Comparison of ENCODE assay signal across 8 cellular contexts in genomic region chr4:118836763-118837507, GRCh38. TPM values are rescaled to one million over a fixed set of nuclear protein-coding genes. Genes with fewer than 3 reads are reported as not detected.
DNase-seq lines count a peak whose midpoint lies in the region; ATAC-seq and TF ChIP-seq lines count a peak whose summit lies in the region.

No MANE protein-coding gene starts in this region.

- H3K4me3 ChIP-seq in GM08714 (ENCODE audit: low read length) (peak overlapping the region; percentile 96), SJSA1 (peak overlapping the region; percentile 98), fibroblast of lung (replicated peaks in 1 of 4; ENCODE audit: control extremely low read depth in 1 of 4, insufficient read depth in 1 of 4, low read depth in 3 of 4, low read length in 4 of 4) (peak overlapping the region; percentile 57 to 92 (median 75)), rectal smooth muscle tissue (ENCODE audit: low read length) (peak overlapping the region; percentile 90)

- peaks cover 39% of the 10 kb centered on the region for H3K79me2 ChIP-seq in fibroblast of lung (ENCODE audit: control insufficient read depth, insufficient read depth, low read length)

- no peaks in the 10 kb centered on the region for H3K27me3 ChIP-seq in SJSA1 (replicated peaks)
- no peaks in the 10 kb centered on the region for H3K27me3 ChIP-seq in fibroblast of lung (ENCODE audit: control insufficient read depth, insufficient read depth, low read length)
- no peaks in the 10 kb centered on the region for H3K27me3 ChIP-seq in rectal smooth muscle tissue (ENCODE audit: control insufficient read depth, insufficient read depth, low read length)

- peaks cover 2% of the 10 kb centered on the region for H4K20me1 ChIP-seq in fibroblast of lung (ENCODE audit: control insufficient read depth, extremely low read depth, insufficient read depth, low read length)

- peaks cover 27% of the 10 kb centered on the region for H3K36me3 ChIP-seq in SJSA1
- peaks cover 10% of the 10 kb centered on the region for H3K36me3 ChIP-seq in fibroblast of lung (ENCODE audit: control insufficient read depth, insufficient read depth, low read length)
- H3K36me3 ChIP-seq in rectal smooth muscle tissue (ENCODE audit: control insufficient read depth, insufficient read depth, low read length) = peaks cover 3% of the 10 kb centered on the region

- H3K4me2 ChIP-seq in fibroblast of lung (ENCODE audit: extremely low read depth, insufficient read depth, low read length) = peak overlapping the region; percentile 73

- DNase-seq in SJSA1 (ENCODE audit: low read depth in 1 of 2, low spot score in 2 of 2) (no peak), fibroblast of lung (ENCODE audit: low read depth in 2 of 2) (no peak), hepatic stellate cell (ENCODE audit: low spot score) (no peak), foreskin melanocyte (no peak)
- DNase-seq in stimulated activated CD4-positive, alpha-beta T cell treated with anti-CD3 and anti-CD28 coated beads, Interleukin-15, amount 100 ng/mL, for 24 hours = no peak

- H3K9ac ChIP-seq in fibroblast of lung (ENCODE audit: insufficient read depth, low read length) (peak overlapping the region; percentile 24), rectal smooth muscle tissue (ENCODE audit: low read length) (no peak overlapping the region)

- H2AFZ ChIP-seq in fibroblast of lung (ENCODE audit: low read length) = peak overlapping the region; percentile 66

- H3K4me1 ChIP-seq in SJSA1 (replicated peaks) (peaks cover 17% of the 10 kb centered on the region), fibroblast of lung (ENCODE audit: control insufficient read depth, extremely low read depth, insufficient read depth, low read length) (peaks cover 9% of the 10 kb centered on the region), rectal smooth muscle tissue (ENCODE audit: control insufficient read depth, insufficient read depth, low read length) (peaks cover 12% of the 10 kb centered on the region)

- peak overlapping the region; percentile 85 for H3K27ac ChIP-seq in SJSA1
- peak overlapping the region; percentile 98 for H3K27ac ChIP-seq in fibroblast of lung (ENCODE audit: insufficient read depth, low read length)
- H3K27ac ChIP-seq in rectal smooth muscle tissue (ENCODE audit: low read depth, low read length) = no peak overlapping the region

- no peak for TF ChIP-seq CTCF in fibroblast of lung (conservative IDR thresholded peaks at IDR 0.05 in 1 of 2, IDR thresholded peaks at IDR 0.05 in 1 of 2; ENCODE audit: low read depth in 1 of 2, low read length in 2 of 2)

- ATAC-seq in HG03280 (IDR thresholded peaks at IDR 0.05; ENCODE audit: unreplicated experiment) = no peak

- no peaks in the 10 kb centered on the region for H3K9me3 ChIP-seq in SJSA1 (replicated peaks)
- no peaks in the 10 kb centered on the region for H3K9me3 ChIP-seq in fibroblast of lung (ENCODE audit: control insufficient read depth, insufficient read depth, low read depth, low read length)

RNA-seq across cellular contexts. Expression of gene SEC24D, which starts 1.0 kb away (rescaled TPM):
- total RNA-seq in SJSA1 (2014; rRNA removed; shearing (Covaris generic)) = 58.2 and 79.9 TPM in 2 replicates
- 47.8 and 64.6 TPM in 2 replicates for total RNA-seq in fibroblast of lung
- 92.9 and 105 TPM in 2 replicates for polyA plus RNA-seq in fibroblast of lung
- 76.6 and 98.2 TPM in 2 replicates for polyA plus RNA-seq in fibroblast of lung (2012)
- 193 and 216 TPM in 2 replicates for polyA minus RNA-seq in fibroblast of lung (ENCODE audit: low replicate concordance)

RNA-seq across cellular contexts. Expression of gene SYNPO2, which starts 51.7 kb away (rescaled TPM):
- 2.8 and 4.7 TPM in 2 replicates for total RNA-seq in SJSA1 (2014; rRNA removed; shearing (Covaris generic))
- 12.6 and 40.1 TPM in 2 replicates for total RNA-seq in fibroblast of lung
- 15.3 and 71.7 TPM in 2 replicates for polyA plus RNA-seq in fibroblast of lung
- polyA plus RNA-seq in fibroblast of lung (2012) = 9.3 and 55.9 TPM in 2 replicates
- polyA minus RNA-seq in fibroblast of lung (ENCODE audit: low replicate concordance) = 36.2 and 140 TPM in 2 replicates
